Comparison of ENCODE assay signal across 1 cellular context in the genomic region with DNA sequence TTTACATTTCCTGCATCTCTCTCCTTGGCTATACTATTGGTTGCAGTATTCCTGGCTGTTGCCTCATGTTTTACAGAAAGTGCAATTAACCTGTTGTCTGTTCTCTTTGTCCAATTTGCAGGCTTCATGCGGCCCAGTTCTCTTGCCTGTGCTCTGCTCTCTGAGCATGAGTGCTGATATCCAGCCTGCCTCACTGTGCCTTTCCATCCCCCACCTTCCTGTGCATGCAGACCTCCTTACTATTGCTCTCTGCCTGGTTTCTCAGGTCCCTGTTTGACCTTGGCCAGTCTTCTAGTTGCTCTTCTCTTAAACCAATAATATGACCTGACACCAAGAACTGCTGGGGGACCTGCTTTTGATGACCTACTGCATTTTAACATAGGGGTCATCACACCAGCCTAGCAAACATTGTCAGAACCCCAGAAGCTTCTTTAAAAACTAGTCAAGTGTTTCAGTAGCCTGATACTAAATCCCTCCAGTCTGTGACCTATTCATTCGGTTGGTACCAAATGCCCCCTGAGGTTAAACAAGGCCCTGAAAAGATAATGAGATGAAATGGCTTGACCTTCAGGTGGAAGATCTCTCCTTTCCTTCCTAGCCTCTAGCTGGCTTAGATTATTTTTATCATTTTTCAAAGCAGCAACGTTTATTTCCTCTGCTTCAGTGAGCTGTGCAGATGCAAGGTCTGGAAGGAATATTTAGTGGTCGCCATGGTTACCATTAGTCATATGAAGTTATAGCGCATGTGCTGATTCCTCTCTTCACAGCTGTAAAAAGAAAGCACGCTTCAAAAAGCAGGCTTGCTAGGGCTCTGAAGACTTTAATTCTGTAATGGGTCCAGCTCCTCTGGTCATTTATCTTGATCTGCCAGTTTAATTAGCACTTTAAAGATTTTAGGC.
TF ChIP-seq lines count a peak whose summit lies in the region.

No MANE protein-coding gene starts in this region.

TF ChIP-seq in GM23338, 12 proteins besides CTCF, POLR2A, EP300 and RAD21 (continued from another document):
- TF ChIP-seq ZNF331 (CRISPR knock-in tag; IDR thresholded peaks at IDR 0.05; ENCODE audit: low read depth) (no peak), CREB1 (CRISPR knock-in tag; IDR thresholded peaks at IDR 0.05; ENCODE audit: low read depth) (no peak), NANOG (IDR thresholded peaks at IDR 0.05; ENCODE audit: borderline replicate concordance) (no peak), ZNF114 (CRISPR knock-in tag; IDR thresholded peaks at IDR 0.05) (no peak), POLR2AphosphoS5 (IDR thresholded peaks at IDR 0.05; ENCODE audit: low read depth) (no peak), STAT1 (IDR thresholded peaks at IDR 0.05; ENCODE audit: unreplicated experiment) (no peak), EZH2phosphoT487 (IDR thresholded peaks at IDR 0.05; ENCODE audit: unreplicated experiment) (no peak), EZH2 (IDR thresholded peaks at IDR 0.05; ENCODE audit: low read depth, unreplicated experiment) (no peak)
- TF ChIP-seq, protein P1, sequence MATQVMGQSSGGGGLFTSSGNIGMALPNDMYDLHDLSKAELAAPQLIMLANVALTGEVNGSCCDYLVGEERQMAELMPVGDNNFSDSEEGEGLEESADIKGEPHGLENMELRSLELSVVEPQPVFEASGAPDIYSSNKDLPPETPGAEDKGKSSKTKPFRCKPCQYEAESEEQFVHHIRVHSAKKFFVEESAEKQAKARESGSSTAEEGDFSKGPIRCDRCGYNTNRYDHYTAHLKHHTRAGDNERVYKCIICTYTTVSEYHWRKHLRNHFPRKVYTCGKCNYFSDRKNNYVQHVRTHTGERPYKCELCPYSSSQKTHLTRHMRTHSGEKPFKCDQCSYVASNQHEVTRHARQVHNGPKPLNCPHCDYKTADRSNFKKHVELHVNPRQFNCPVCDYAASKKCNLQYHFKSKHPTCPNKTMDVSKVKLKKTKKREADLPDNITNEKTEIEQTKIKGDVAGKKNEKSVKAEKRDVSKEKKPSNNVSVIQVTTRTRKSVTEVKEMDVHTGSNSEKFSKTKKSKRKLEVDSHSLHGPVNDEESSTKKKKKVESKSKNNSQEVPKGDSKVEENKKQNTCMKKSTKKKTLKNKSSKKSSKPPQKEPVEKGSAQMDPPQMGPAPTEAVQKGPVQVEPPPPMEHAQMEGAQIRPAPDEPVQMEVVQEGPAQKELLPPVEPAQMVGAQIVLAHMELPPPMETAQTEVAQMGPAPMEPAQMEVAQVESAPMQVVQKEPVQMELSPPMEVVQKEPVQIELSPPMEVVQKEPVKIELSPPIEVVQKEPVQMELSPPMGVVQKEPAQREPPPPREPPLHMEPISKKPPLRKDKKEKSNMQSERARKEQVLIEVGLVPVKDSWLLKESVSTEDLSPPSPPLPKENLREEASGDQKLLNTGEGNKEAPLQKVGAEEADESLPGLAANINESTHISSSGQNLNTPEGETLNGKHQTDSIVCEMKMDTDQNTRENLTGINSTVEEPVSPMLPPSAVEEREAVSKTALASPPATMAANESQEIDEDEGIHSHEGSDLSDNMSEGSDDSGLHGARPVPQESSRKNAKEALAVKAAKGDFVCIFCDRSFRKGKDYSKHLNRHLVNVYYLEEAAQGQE (IDR thresholded peaks at IDR 0.05; ENCODE audit: unreplicated experiment) = no peak
